15 cellular contexts compared by ENCODE assay signal in the genomic region with DNA sequence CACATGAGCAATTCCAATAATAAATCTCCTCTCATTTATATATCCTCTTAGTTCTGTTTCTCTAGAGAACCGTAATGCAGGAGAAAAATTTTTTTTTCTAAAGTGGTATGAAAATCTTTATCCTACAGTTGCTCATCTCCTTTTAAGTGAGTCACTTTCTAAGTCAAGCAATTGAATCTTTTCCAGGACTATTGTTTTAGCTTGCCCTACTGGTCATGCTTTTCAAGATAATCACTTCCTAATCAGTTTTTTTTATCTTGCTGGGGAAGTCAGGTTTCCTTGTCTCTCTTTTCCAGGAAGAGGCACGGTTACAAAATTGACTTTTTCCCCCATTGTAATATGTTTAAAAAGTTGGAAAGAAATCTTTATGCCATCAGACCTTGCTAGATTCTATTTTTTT. TPM values are rescaled to one million over a fixed set of nuclear protein-coding genes. Genes with fewer than 3 reads are reported as not detected.
DNase-seq lines count a peak whose midpoint lies in the region; TF ChIP-seq lines count a peak whose summit lies in the region.
"Had no signal": no experiment of that assay in that cellular context is flagged by ENCODE, and none has a peak within 500 bp of the region (broad histone marks: within the 10 kb centered on the region; RNA-seq: fewer than 3 reads in every experiment).

No MANE protein-coding gene starts in this region.

- H3K36me3 ChIP-seq in SJCRH30: no peaks in the 10 kb centered on the region
- no peaks in the 10 kb centered on the region for H3K36me3 ChIP-seq in fibroblast of lung (ENCODE audit: control insufficient read depth, insufficient read depth, low read length)
- H3K36me3 ChIP-seq in trophoblast cell (ENCODE audit: control insufficient read depth in 1 of 2, insufficient read depth in 2 of 2, low read length in 2 of 2): no peaks in the 10 kb centered on the region

- H3K18ac ChIP-seq in trophoblast cell (ENCODE audit: low read length) (no peak overlapping the region), H9 (ENCODE audit: insufficient read length, low read depth, low read length) (no peak overlapping the region)

- H4K8ac ChIP-seq in trophoblast cell (ENCODE audit: low read depth, low read length) (no peak overlapping the region), H9 (replicated peaks; ENCODE audit: insufficient read length, low read depth, low read length) (no peak overlapping the region)

- H3K9me3 ChIP-seq in SJCRH30 (replicated peaks): no peaks in the 10 kb centered on the region
- no peaks in the 10 kb centered on the region for H3K9me3 ChIP-seq in fibroblast of lung (ENCODE audit: control insufficient read depth, insufficient read depth, low read depth, low read length)
- H3K9me3 ChIP-seq in trophoblast cell (ENCODE audit: insufficient read depth, low read depth, low read length): no peaks in the 10 kb centered on the region
- H3K9me3 ChIP-seq in H9 (ENCODE audit: control insufficient read depth, low read depth, low read length): no peaks in the 10 kb centered on the region

- no peaks in the 10 kb centered on the region for H4K20me1 ChIP-seq in fibroblast of lung (ENCODE audit: control insufficient read depth, extremely low read depth, insufficient read depth, low read length)
- H4K20me1 ChIP-seq in H9 (ENCODE audit: control insufficient read depth, insufficient read depth, insufficient read length): no peaks in the 10 kb centered on the region

- no peaks in the 10 kb centered on the region for H3K9me3 Mint-ChIP-seq in activated T-helper 1 cell treated with anti-CD3 and anti-CD28 coated beads, Interleukin-12 subunit alpha, Interleukin-12 subunit beta, Interleukin-2, Interleukin-4 antibody, amounts not matched to agents 30 ng/mL and 10 ng/mL and 1 ng/mL, durations not matched to agents 14 hours and 24 hours and 36 hours
- no peaks in the 10 kb centered on the region for H3K9me3 Mint-ChIP-seq in H9
- H3K9me3 Mint-ChIP-seq: activated naive CD8-positive, alpha-beta T cell treated with anti-CD3 and anti-CD28 coated beads for 36 hours; CD4-positive, alpha-beta memory T cell; GM23338; T-helper 2 cell treated with Interferon-gamma antibody and Interleukin-4, amounts not matched to agents 5 μg/mL and 100 μg/mL, for 36 hours had no signal

- H2BK5ac ChIP-seq in trophoblast cell (ENCODE audit: low read depth, low read length, poor library complexity): no peak overlapping the region
- H2BK5ac ChIP-seq in H9 (ENCODE audit: insufficient read length, low read length): no peak overlapping the region

- intact Hi-C loops in activated T-helper 1 cell treated with anti-CD3 and anti-CD28 coated beads, Interleukin-12 subunit alpha, Interleukin-12 subunit beta, Interleukin-2, Interleukin-4 antibody, amounts not matched to agents 30 ng/mL and 10 ng/mL and 1 ng/mL, durations not matched to agents 14 hours and 24 hours and 36 hours (cut with micrococcal nuclease): loop anchor here (5.0 kb wide), 1 partner anchor 32 kb away; no protein-coding TSS in a partner anchor

- WGBS in trophoblast cell (ENCODE audit: extremely low coverage, insufficient coverage, insufficient read length): no CpG with 5 or more reads among the region's 2 CpGs
- no CpG with 5 or more reads among the region's 2 CpGs for WGBS in H9 (ENCODE audit: extremely low coverage, insufficient read length, low lambda C conversion rate)

- H3K79me2 ChIP-seq in fibroblast of lung (ENCODE audit: control insufficient read depth, insufficient read depth, low read length) (no peaks in the 10 kb centered on the region), trophoblast cell (ENCODE audit: control insufficient read depth, insufficient read depth, low read length, poor library complexity) (no peaks in the 10 kb centered on the region), H9 (ENCODE audit: insufficient read depth, low read length) (no peaks in the 10 kb centered on the region)

- no peaks in the 10 kb centered on the region for H3K4me1 Mint-ChIP-seq in activated T-helper 1 cell treated with anti-CD3 and anti-CD28 coated beads, Interleukin-12 subunit alpha, Interleukin-12 subunit beta, Interleukin-2, Interleukin-4 antibody, amounts not matched to agents 30 ng/mL and 10 ng/mL and 1 ng/mL, durations not matched to agents 14 hours and 24 hours and 36 hours (ENCODE audit: low read depth)
- H3K4me1 Mint-ChIP-seq in H9: peaks cover 6 to 7% of the 10 kb centered on the region in 2 experiments; a peak in 3 of 4 replicates

- H3K56ac ChIP-seq in H9 (ENCODE audit: insufficient read length, low read depth, low read length): no peak overlapping the region

- H3K4me2 ChIP-seq in fibroblast of lung (ENCODE audit: extremely low read depth, insufficient read depth, low read length): no peak overlapping the region
- H3K4me2 ChIP-seq in trophoblast cell (ENCODE audit: low read length): no peak overlapping the region
- no peak overlapping the region for H3K4me2 ChIP-seq in H9 (ENCODE audit: insufficient read depth, insufficient read length, low read length)
- H3K4me2 ChIP-seq: GM23338 had no signal

- no peak overlapping the region for H3K4me3 Mint-ChIP-seq in activated T-helper 1 cell treated with anti-CD3 and anti-CD28 coated beads, Interleukin-12 subunit alpha, Interleukin-12 subunit beta, Interleukin-2, Interleukin-4 antibody, amounts not matched to agents 30 ng/mL and 10 ng/mL and 1 ng/mL, durations not matched to agents 14 hours and 24 hours and 36 hours
- no peak overlapping the region for H3K4me3 Mint-ChIP-seq in H9
- H3K4me3 Mint-ChIP-seq: activated naive CD8-positive, alpha-beta T cell treated with anti-CD3 and anti-CD28 coated beads for 36 hours; CD4-positive, alpha-beta memory T cell; GM23338; T-helper 2 cell treated with Interferon-gamma antibody and Interleukin-4, amounts not matched to agents 5 μg/mL and 100 μg/mL, for 36 hours had no signal

- H3K27ac ChIP-seq in SJCRH30 (peak overlapping the region; percentile 80), fibroblast of lung (ENCODE audit: insufficient read depth, low read length) (no peak overlapping the region), trophoblast cell (ENCODE audit: low read depth, low read length) (peak overlapping the region; percentile 1), H9 (ENCODE audit: insufficient read length, low read depth, low read length) (no peak overlapping the region)

- H3K79me1 ChIP-seq in trophoblast cell (ENCODE audit: low read length) (peaks cover 2% of the 10 kb centered on the region), H9 (ENCODE audit: insufficient read depth, low read depth, low read length, poor library complexity, severe bottlenecking) (no peaks in the 10 kb centered on the region)

- H2BK120ac ChIP-seq in trophoblast cell (ENCODE audit: insufficient read depth, low read length, poor library complexity): no peak overlapping the region
- no peak overlapping the region for H2BK120ac ChIP-seq in H9 (ENCODE audit: low read depth, low read length, poor library complexity, severe bottlenecking)

- H3K27me3 Mint-ChIP-seq in activated T-helper 1 cell treated with anti-CD3 and anti-CD28 coated beads, Interleukin-12 subunit alpha, Interleukin-12 subunit beta, Interleukin-2, Interleukin-4 antibody, amounts not matched to agents 30 ng/mL and 10 ng/mL and 1 ng/mL, durations not matched to agents 14 hours and 24 hours and 36 hours (ENCODE audit: insufficient read depth): no peaks in the 10 kb centered on the region
- H3K27me3 Mint-ChIP-seq in H9 (ENCODE audit: low read depth): no peaks in the 10 kb centered on the region
- H3K27me3 Mint-ChIP-seq: activated naive CD8-positive, alpha-beta T cell treated with anti-CD3 and anti-CD28 coated beads for 36 hours; CD4-positive, alpha-beta memory T cell had no signal

- H2BK20ac ChIP-seq in H9 (ENCODE audit: low read depth, low read length, poor library complexity, severe bottlenecking): no peak overlapping the region

- no peak overlapping the region for H3K9ac ChIP-seq in fibroblast of lung (ENCODE audit: insufficient read depth, low read length)
- H3K9ac ChIP-seq in trophoblast cell (ENCODE audit: low read length): no peak overlapping the region
- H3K9ac ChIP-seq in H9 (ENCODE audit: extremely low read depth, insufficient read length, low read length): no peak overlapping the region

- no peak overlapping the region for H4K5ac ChIP-seq in H9 (ENCODE audit: insufficient read length, low read depth, low read length)

- no peak overlapping the region for H3K14ac ChIP-seq in trophoblast cell (ENCODE audit: low read length)
- no peak overlapping the region for H3K14ac ChIP-seq in H9 (ENCODE audit: insufficient read depth, low read length)

- no peak for TF ChIP-seq CTCF in fibroblast of lung (conservative IDR thresholded peaks at IDR 0.05 in 1 of 2, IDR thresholded peaks at IDR 0.05 in 1 of 2; ENCODE audit: low read depth in 1 of 2, low read length in 2 of 2)
- TF ChIP-seq CTCF in H9 (conservative IDR thresholded peaks at IDR 0.05): no peak

- H3K4ac ChIP-seq in trophoblast cell (ENCODE audit: low read depth, low read length): no peak overlapping the region
- H3K4ac ChIP-seq in H9 (ENCODE audit: low read depth, low read length): no peak overlapping the region

- H4K91ac ChIP-seq in trophoblast cell (ENCODE audit: low read depth, low read length) (no peak overlapping the region), H9 (ENCODE audit: insufficient read length, low read depth, low read length) (no peak overlapping the region)

- H3K4me1 ChIP-seq in SJCRH30 (peaks cover 30% of the 10 kb centered on the region), fibroblast of lung (ENCODE audit: control insufficient read depth, extremely low read depth, insufficient read depth, low read length) (peaks cover 6% of the 10 kb centered on the region), trophoblast cell (ENCODE audit: control insufficient read depth in 1 of 2, insufficient read depth in 2 of 2, low read length in 2 of 2) (peaks cover 4 to 8% of the 10 kb centered on the region in 2 experiments), H9 (ENCODE audit: insufficient read depth, low read length) (peaks cover 3% of the 10 kb centered on the region; the same call in 1 of the 2 replicates)

- H3K23me2 ChIP-seq in H9 (ENCODE audit: insufficient read length, low read depth, low read length, poor library complexity, severe bottlenecking): no peaks in the 10 kb centered on the region

- H3K27me3 ChIP-seq in SJCRH30 (no peaks in the 10 kb centered on the region), fibroblast of lung (ENCODE audit: control insufficient read depth, insufficient read depth, low read length) (no peaks in the 10 kb centered on the region), trophoblast cell (ENCODE audit: insufficient read depth, low read length) (no peaks in the 10 kb centered on the region), H9 (ENCODE audit: insufficient read depth, low read length) (no peaks in the 10 kb centered on the region)
- H3K27me3 ChIP-seq: dorsolateral prefrontal cortex had no signal

- H3K36me3 Mint-ChIP-seq in activated T-helper 1 cell treated with anti-CD3 and anti-CD28 coated beads, Interleukin-12 subunit alpha, Interleukin-12 subunit beta, Interleukin-2, Interleukin-4 antibody, amounts not matched to agents 30 ng/mL and 10 ng/mL and 1 ng/mL, durations not matched to agents 14 hours and 24 hours and 36 hours (ENCODE audit: low read depth): no peaks in the 10 kb centered on the region
- no peaks in the 10 kb centered on the region for H3K36me3 Mint-ChIP-seq in H9 (ENCODE audit: insufficient read depth in 1 of 3, low read depth in 3 of 3)

- H2BK15ac ChIP-seq in H9 (ENCODE audit: low read depth, low read length): no peak overlapping the region

- H4K12ac ChIP-seq in trophoblast cell (ENCODE audit: low read depth, low read length): no peak overlapping the region

- H2AFZ ChIP-seq in fibroblast of lung (ENCODE audit: low read length) (no peak overlapping the region), trophoblast cell (ENCODE audit: insufficient read depth, low read length, poor library complexity) (no peak overlapping the region), H9 (ENCODE audit: low read length) (no peak overlapping the region)
- H2AFZ ChIP-seq: GM23338 had no signal

- no peak overlapping the region for H3K23ac ChIP-seq in trophoblast cell (ENCODE audit: low read length)
- no peak overlapping the region for H3K23ac ChIP-seq in H9 (ENCODE audit: insufficient read length, low read depth, low read length)

- H3K27ac Mint-ChIP-seq in activated T-helper 1 cell treated with anti-CD3 and anti-CD28 coated beads, Interleukin-12 subunit alpha, Interleukin-12 subunit beta, Interleukin-2, Interleukin-4 antibody, amounts not matched to agents 30 ng/mL and 10 ng/mL and 1 ng/mL, durations not matched to agents 14 hours and 24 hours and 36 hours: no peak overlapping the region
- H3K27ac Mint-ChIP-seq in H9: no peak overlapping the region
- H3K27ac Mint-ChIP-seq: activated naive CD8-positive, alpha-beta T cell treated with anti-CD3 and anti-CD28 coated beads for 36 hours; GM23338; T-helper 2 cell treated with Interferon-gamma antibody and Interleukin-4, amounts not matched to agents 5 μg/mL and 100 μg/mL, for 36 hours had no signal

- H2BK12ac ChIP-seq in trophoblast cell (ENCODE audit: low read length) (no peak overlapping the region), H9 (ENCODE audit: insufficient read length, low read depth, low read length) (no peak overlapping the region)

- H2AK5ac ChIP-seq in trophoblast cell (ENCODE audit: low read length) (no peak overlapping the region), H9 (ENCODE audit: insufficient read length, low read length) (no peak overlapping the region)

- H3K4me3 ChIP-seq in SJCRH30 (0 out of 2 replicates have a peak overlapping the region, but pooled peaks have one; percentile 1), fibroblast of lung (replicated peaks in 1 of 4; ENCODE audit: control extremely low read depth in 1 of 4, insufficient read depth in 1 of 4, low read depth in 3 of 4, low read length in 4 of 4) (no peak overlapping the region), trophoblast cell (ENCODE audit: low read depth, low read length) (no peak overlapping the region)
- H3K4me3 ChIP-seq: dorsolateral prefrontal cortex, GM23338 had no signal

- DNase-seq in ELR (ENCODE audit: low read depth): peak; percentile 94
- peak in 1 of 2 experiments; percentile 54 for DNase-seq in SJCRH30
- peak; percentile 32 to 78 for DNase-seq in fibroblast of lung (ENCODE audit: low read depth in 2 of 2)
- DNase-seq in trophoblast cell: peak in 1 of 2 donors; percentile 64
- DNase-seq in activated T-helper 1 cell treated with anti-CD3 and anti-CD28 coated beads, Interleukin-12 subunit alpha, Interleukin-12 subunit beta, Interleukin-2, Interleukin-4 antibody, amounts not matched to agents 30 ng/mL and 10 ng/mL and 1 ng/mL, durations not matched to agents 14 hours and 24 hours and 36 hours (ENCODE audit: low spot score): no peak
- DNase-seq in NCI-H146 treated with DMSO at 0.1 percent for 48 hours (lab: John Stamatoyannopoulos, UW; ENCODE audit: unreplicated experiment): no peak
- no peak for DNase-seq in H9
- no peak for DNase-seq in stimulated activated CD4-positive, alpha-beta T cell treated with anti-CD3 and anti-CD28 coated beads, Interleukin-1b, Interleukin-23, amount 100 ng/mL, for 48 hours
- DNase-seq: activated naive CD8-positive, alpha-beta T cell treated with anti-CD3 and anti-CD28 coated beads for 36 hours; CD4-positive, alpha-beta memory T cell; dorsolateral prefrontal cortex; stimulated activated CD4-positive, alpha-beta T cell treated with anti-CD3 and anti-CD28 coated beads, Interleukin-12 subunit alpha, Interleukin-12 subunit beta, amount 100 ng/mL, for 4 hours; stimulated activated CD8-positive, alpha-beta memory T cell treated with anti-CD3 and anti-CD28 coated beads, Interleukin-4, amount 100 ng/mL, for 48 hours had no signal

- H3T11ph ChIP-seq in H9 (ENCODE audit: low read length): no peak overlapping the region

RNA-seq across cellular contexts. Expression of a gene that starts 44.0 kb away (rescaled TPM):
- 11.5 and 13.8 TPM in 2 replicates for total RNA-seq in SJCRH30 (2014; rRNA removed; shearing (Covaris generic))
- total RNA-seq in fibroblast of lung (18.5 and 23.3 TPM in 2 replicates), H9 (2021) (108 and 111 TPM in 2 replicates)
- polyA plus RNA-seq in fibroblast of lung: 15.0 and 19.0 TPM in 2 replicates
- 12.5 and 16.8 TPM in 2 replicates for polyA plus RNA-seq in fibroblast of lung (2012)
- 3.1 and 13.7 TPM in 2 replicates for polyA minus RNA-seq in fibroblast of lung (ENCODE audit: low replicate concordance)
- 62.9 and 65.6 TPM in 2 replicates for polyA plus RNA-seq in trophoblast cell (2013)
- 17.7 and 19.4 TPM in 2 replicates for total RNA-seq in activated T-helper 1 cell treated with anti-CD3 and anti-CD28 coated beads, Interleukin-12 subunit alpha, Interleukin-12 subunit beta, Interleukin-2, Interleukin-4 antibody, amounts not matched to agents 30 ng/mL and 10 ng/mL and 1 ng/mL, durations not matched to agents 14 hours and 24 hours and 36 hours

Comparison
In these comparisons a context has a peak if more than half of its experiments do, and no peak if none do; other contexts are left out.
1. DNase-seq: peak in ELR (single experiment) and fibroblast of lung (2 of 2); none in activated T-helper 1 cell treated with anti-CD3 and anti-CD28 coated beads, Interleukin-12 subunit alpha, Interleukin-12 subunit beta, Interleukin-2, Interleukin-4 antibody, amounts not matched to agents 30 ng/mL and 10 ng/mL and 1 ng/mL, durations not matched to agents 14 hours and 24 hours and 36 hours (single experiment), NCI-H146 treated with DMSO at 0.1 percent for 48 hours (single experiment), H9 (single experiment) and stimulated activated CD4-positive, alpha-beta T cell treated with anti-CD3 and anti-CD28 coated beads, Interleukin-1b, Interleukin-23, amount 100 ng/mL, for 48 hours (single experiment).
2. H3K27ac ChIP-seq: peak in SJCRH30 (single experiment) and trophoblast cell (single experiment); none in fibroblast of lung (single experiment) and H9 (single experiment).